In the genomic region with DNA sequence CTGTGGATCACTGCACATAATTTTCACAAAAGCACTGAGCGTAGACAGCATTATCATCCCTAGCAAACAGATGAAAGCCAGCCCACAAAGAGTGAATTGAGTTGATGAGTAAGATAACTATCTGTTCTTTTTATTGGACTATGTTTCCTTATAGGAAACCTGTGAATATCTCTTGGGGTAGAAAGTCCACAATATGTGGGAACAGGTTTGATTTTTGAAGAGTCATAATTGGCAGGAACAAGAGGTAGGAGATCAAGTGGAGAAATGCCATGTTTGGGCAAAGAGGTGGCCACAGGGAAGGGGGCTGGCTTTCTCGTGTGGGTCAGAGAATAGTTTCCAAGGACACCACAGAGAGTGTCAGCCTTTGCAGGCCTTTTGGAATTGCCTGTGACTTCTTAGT, we compare ENCODE assay signal across 38 cellular contexts. TPM values are rescaled to one million over a fixed set of nuclear protein-coding genes. Genes with fewer than 3 reads are reported as not detected.
"Had no signal": no experiment of that assay in that cellular context is flagged by ENCODE, and none has a peak within 500 bp of the region (broad histone marks: within the 10 kb centered on the region; RNA-seq: fewer than 3 reads in every experiment).

No MANE protein-coding gene starts in this region.

- H3K27ac ChIP-seq: adrenal gland, body of pancreas, breast epithelium, WERI-Rb-1 had no signal

- ATAC-seq: activated CD4-positive, alpha-beta T cell treated with anti-CD3 and anti-CD28 coated beads for 36 hours; activated CD4-positive, CD25-positive, alpha-beta regulatory T cell treated with anti-CD3 and anti-CD28 coated beads, Interleukin-2, amount 50 U/mL, for 24 hours; activated CD8-positive, alpha-beta T cell treated with anti-CD3 and anti-CD28 coated beads for 36 hours; activated naive CD4-positive, alpha-beta T cell treated with anti-CD3 and anti-CD28 coated beads, Interleukin-2, amount 50 U/mL, for 72 hours; activated T-cell treated with anti-CD3 and anti-CD28 coated beads, Interleukin-2, amount 50 U/mL, for 4 hours; activated T-cell treated with anti-CD3 and anti-CD28 coated beads, Interleukin-2, amount 50 U/mL, for 72 hours; activated T-helper 17 cell treated with anti-CD3 and anti-CD28 coated beads, Interleukin-2, amount 50 U/mL, for 72 hours; body of pancreas; WTC11 had no signal

- H3K4me1 ChIP-seq: adrenal gland, body of pancreas, breast epithelium had no signal

- H3K9me3 ChIP-seq: adrenal gland, body of pancreas, breast epithelium had no signal

- DNase-seq: activated CD4-positive, alpha-beta T cell treated with anti-CD3 and anti-CD28 coated beads for 1 hour; activated CD4-positive, alpha-beta T cell treated with anti-CD3 and anti-CD28 coated beads for 36 hours; activated CD4-positive, alpha-beta T cell treated with anti-CD3 and anti-CD28 coated beads for 48 hours; activated CD4-positive, alpha-beta T cell treated with anti-CD3 and anti-CD28 coated beads, Interleukin-2, amount 10 ng/mL, durations not matched to agents 7 days and 5 days; activated CD4-positive, alpha-beta T cell treated with anti-CD3 and anti-CD28 coated beads, Interleukin-2, amount 50 U/mL, for 48 hours; activated CD4-positive, CD25-positive, alpha-beta regulatory T cell; activated CD8-positive, alpha-beta memory T cell treated with anti-CD3 and anti-CD28 coated beads, Interleukin-2, amount 50 U/mL, for 4 hours; activated CD8-positive, alpha-beta T cell treated with anti-CD3 and anti-CD28 coated beads for 36 hours; activated effector memory CD4-positive, alpha-beta T cell treated with anti-CD3 and anti-CD28 coated beads, Interleukin-2, amount 50 U/mL, for 16 hours; activated gamma-delta T cell treated with Interleukin-2 at 50 U/mL for 16 hours; activated naive CD4-positive, alpha-beta T cell; activated naive CD4-positive, alpha-beta T cell treated with anti-CD3 and anti-CD28 coated beads for 36 hours; activated naive CD4-positive, alpha-beta T cell treated with anti-CD3 and anti-CD28 coated beads, Interleukin-2, amount 50 U/mL, for 16 hours; activated naive CD8-positive, alpha-beta T cell treated with anti-CD3 and anti-CD28 coated beads for 36 hours; activated T-cell treated with anti-CD3 and anti-CD28 coated beads for 4 hours; activated T-cell treated with anti-CD3 and anti-CD28 coated beads, Interleukin-2, amount 50 U/mL, for 1 hour; activated T-cell treated with anti-CD3 and anti-CD28 coated beads, Interleukin-2, amount 50 U/mL, for 4 hours; activated T-cell treated with anti-CD3 and anti-CD28 coated beads, Interleukin-2, amount 50 U/mL, for 72 hours; adrenal gland; amniotic stem cell; aorta; body of pancreas; brain microvascular endothelial cell; central memory CD4-positive, alpha-beta T cell; T-helper 1 cell; T-helper 2 cell; T-helper 9 cell; WERI-Rb-1 had no signal

- H3K27me3 ChIP-seq: adrenal gland, body of pancreas, brain microvascular endothelial cell, breast epithelium had no signal

- H3K4me3 ChIP-seq: adrenal gland, body of pancreas, breast epithelium had no signal

- H3K36me3 ChIP-seq: adrenal gland, brain microvascular endothelial cell, breast epithelium, WERI-Rb-1 had no signal

RNA-seq across cellular contexts. Expression of a gene that starts 23.9 kb away (rescaled TPM):
- total RNA-seq: activated CD4-positive, alpha-beta T cell treated with anti-CD3 and anti-CD28 coated beads for 36 hours; activated CD4-positive, alpha-beta T cell treated with anti-CD3 and anti-CD28 coated beads, Interleukin-2, amount 10 ng/mL, durations not matched to agents 7 days and 5 days; activated CD8-positive, alpha-beta memory T cell treated with anti-CD3 and anti-CD28 coated beads for 36 hours; activated CD8-positive, alpha-beta T cell treated with anti-CD3 and anti-CD28 coated beads for 36 hours; activated naive CD4-positive, alpha-beta T cell treated with anti-CD3 and anti-CD28 coated beads for 36 hours; activated naive CD4-positive, alpha-beta T cell treated with anti-CD3 and anti-CD28 coated beads, Interleukin-2, amount 50 U/mL, for 72 hours; activated naive CD8-positive, alpha-beta T cell treated with anti-CD3 and anti-CD28 coated beads for 36 hours; activated T-cell treated with anti-CD3 and anti-CD28 coated beads, Interleukin-2, amount 50 U/mL, for 4 hours; activated T-cell treated with anti-CD3 and anti-CD28 coated beads, Interleukin-2, amount 50 U/mL, for 72 hours; activated T-helper 1 cell treated with anti-CD3 and anti-CD28 coated beads, Interleukin-12 subunit alpha, Interleukin-12 subunit beta, Interleukin-2, Interleukin-4 antibody, amounts not matched to agents 30 ng/mL and 10 ng/mL and 1 ng/mL, durations not matched to agents 14 hours and 24 hours and 36 hours; activated T-helper 17 cell treated with anti-CD3 and anti-CD28 coated beads, Interleukin-2, amount 50 U/mL, for 72 hours; adrenal gland; body of pancreas; breast epithelium; cardiac septum; WTC11 had no signal
- polyA plus RNA-seq: aorta had no signal

RNA-seq across cellular contexts. Expression of a gene that starts 30.0 kb away (rescaled TPM):
- total RNA-seq: activated CD4-positive, alpha-beta T cell treated with anti-CD3 and anti-CD28 coated beads for 36 hours; activated CD4-positive, alpha-beta T cell treated with anti-CD3 and anti-CD28 coated beads, Interleukin-2, amount 10 ng/mL, durations not matched to agents 7 days and 5 days; activated CD8-positive, alpha-beta memory T cell treated with anti-CD3 and anti-CD28 coated beads for 36 hours; activated CD8-positive, alpha-beta T cell treated with anti-CD3 and anti-CD28 coated beads for 36 hours; activated naive CD4-positive, alpha-beta T cell treated with anti-CD3 and anti-CD28 coated beads for 36 hours; activated naive CD4-positive, alpha-beta T cell treated with anti-CD3 and anti-CD28 coated beads, Interleukin-2, amount 50 U/mL, for 72 hours; activated naive CD8-positive, alpha-beta T cell treated with anti-CD3 and anti-CD28 coated beads for 36 hours; activated T-cell treated with anti-CD3 and anti-CD28 coated beads, Interleukin-2, amount 50 U/mL, for 4 hours; activated T-cell treated with anti-CD3 and anti-CD28 coated beads, Interleukin-2, amount 50 U/mL, for 72 hours; activated T-helper 1 cell treated with anti-CD3 and anti-CD28 coated beads, Interleukin-12 subunit alpha, Interleukin-12 subunit beta, Interleukin-2, Interleukin-4 antibody, amounts not matched to agents 30 ng/mL and 10 ng/mL and 1 ng/mL, durations not matched to agents 14 hours and 24 hours and 36 hours; activated T-helper 17 cell treated with anti-CD3 and anti-CD28 coated beads, Interleukin-2, amount 50 U/mL, for 72 hours; adrenal gland; astrocyte; body of pancreas; WTC11 had no signal
- polyA plus RNA-seq: aorta had no signal

RNA-seq across cellular contexts. Expression of a gene that starts 30.8 kb away (rescaled TPM):
- total RNA-seq: activated CD4-positive, alpha-beta T cell treated with anti-CD3 and anti-CD28 coated beads for 36 hours; activated CD4-positive, alpha-beta T cell treated with anti-CD3 and anti-CD28 coated beads, Interleukin-2, amount 10 ng/mL, durations not matched to agents 7 days and 5 days; activated CD8-positive, alpha-beta memory T cell treated with anti-CD3 and anti-CD28 coated beads for 36 hours; activated CD8-positive, alpha-beta T cell treated with anti-CD3 and anti-CD28 coated beads for 36 hours; activated naive CD4-positive, alpha-beta T cell treated with anti-CD3 and anti-CD28 coated beads for 36 hours; activated naive CD4-positive, alpha-beta T cell treated with anti-CD3 and anti-CD28 coated beads, Interleukin-2, amount 50 U/mL, for 72 hours; activated naive CD8-positive, alpha-beta T cell treated with anti-CD3 and anti-CD28 coated beads for 36 hours; activated T-cell treated with anti-CD3 and anti-CD28 coated beads, Interleukin-2, amount 50 U/mL, for 4 hours; activated T-cell treated with anti-CD3 and anti-CD28 coated beads, Interleukin-2, amount 50 U/mL, for 72 hours; activated T-helper 1 cell treated with anti-CD3 and anti-CD28 coated beads, Interleukin-12 subunit alpha, Interleukin-12 subunit beta, Interleukin-2, Interleukin-4 antibody, amounts not matched to agents 30 ng/mL and 10 ng/mL and 1 ng/mL, durations not matched to agents 14 hours and 24 hours and 36 hours; activated T-helper 17 cell treated with anti-CD3 and anti-CD28 coated beads, Interleukin-2, amount 50 U/mL, for 72 hours; adrenal gland; aorta; astrocyte; body of pancreas; breast epithelium; cardiac septum; cerebellum; WTC11 had no signal
- polyA plus RNA-seq: adrenal gland, aorta had no signal

RNA-seq across cellular contexts. Expression of a gene that starts 36.5 kb away (rescaled TPM):
- total RNA-seq: activated CD4-positive, alpha-beta T cell treated with anti-CD3 and anti-CD28 coated beads for 36 hours; activated CD4-positive, alpha-beta T cell treated with anti-CD3 and anti-CD28 coated beads, Interleukin-2, amount 10 ng/mL, durations not matched to agents 7 days and 5 days; activated CD8-positive, alpha-beta memory T cell treated with anti-CD3 and anti-CD28 coated beads for 36 hours; activated CD8-positive, alpha-beta T cell treated with anti-CD3 and anti-CD28 coated beads for 36 hours; activated naive CD4-positive, alpha-beta T cell treated with anti-CD3 and anti-CD28 coated beads for 36 hours; activated naive CD4-positive, alpha-beta T cell treated with anti-CD3 and anti-CD28 coated beads, Interleukin-2, amount 50 U/mL, for 72 hours; activated naive CD8-positive, alpha-beta T cell treated with anti-CD3 and anti-CD28 coated beads for 36 hours; activated T-cell treated with anti-CD3 and anti-CD28 coated beads, Interleukin-2, amount 50 U/mL, for 4 hours; activated T-cell treated with anti-CD3 and anti-CD28 coated beads, Interleukin-2, amount 50 U/mL, for 72 hours; activated T-helper 1 cell treated with anti-CD3 and anti-CD28 coated beads, Interleukin-12 subunit alpha, Interleukin-12 subunit beta, Interleukin-2, Interleukin-4 antibody, amounts not matched to agents 30 ng/mL and 10 ng/mL and 1 ng/mL, durations not matched to agents 14 hours and 24 hours and 36 hours; activated T-helper 17 cell treated with anti-CD3 and anti-CD28 coated beads, Interleukin-2, amount 50 U/mL, for 72 hours; adrenal gland; aorta; astrocyte; body of pancreas; breast epithelium; cardiac septum; cerebellum; WTC11 had no signal
- polyA plus RNA-seq: adrenal gland, aorta had no signal
